Comparison of ENCODE assay signal across 8 cellular contexts in the genomic region with DNA sequence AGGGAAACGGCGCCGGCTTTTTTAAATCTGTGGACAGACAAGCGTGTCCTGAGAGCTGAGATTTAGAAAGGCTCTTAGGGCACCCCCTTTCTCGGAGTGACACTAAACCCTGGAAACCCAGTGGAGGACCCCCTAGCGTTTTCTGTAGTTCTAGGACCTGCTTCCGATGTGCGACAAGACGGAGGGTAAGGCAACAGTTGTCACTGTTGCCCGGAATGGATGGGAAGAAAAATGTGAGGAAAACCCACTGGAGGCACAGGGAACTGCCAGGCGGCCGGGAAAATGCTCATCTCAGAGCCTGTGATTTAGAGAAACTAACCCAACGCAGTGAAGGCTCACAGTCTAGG. TPM values are rescaled to one million over a fixed set of nuclear protein-coding genes. Genes with fewer than 3 reads are reported as not detected.
A peak's percentile ranks its signal among the peaks of the same experiment; 100 is the strongest.
DNase-seq lines count a peak whose midpoint lies in the region; ATAC-seq and TF ChIP-seq lines count a peak whose summit lies in the region.

No MANE protein-coding gene starts in this region.

- peak; percentile 45 for ATAC-seq in foreskin keratinocyte
- no peak for ATAC-seq in HG02642 (IDR thresholded peaks at IDR 0.05; ENCODE audit: poor library complexity, unreplicated experiment)

- peaks cover 11 to 66% (median 26%) of the 10 kb centered on the region in 4 donors for H3K36me3 ChIP-seq in sigmoid colon

- TF ChIP-seq CTCF in foreskin keratinocyte (conservative IDR thresholded peaks at IDR 0.05) (no peak), sigmoid colon (IDR thresholded peaks at IDR 0.05) (peak; percentile 26 to 43 (median 34))

- no peak for TF ChIP-seq EP300 in sigmoid colon (IDR thresholded peaks at IDR 0.05)

- no peak for TF ChIP-seq POLR2A in sigmoid colon (IDR thresholded peaks at IDR 0.05)

- WGBS in sigmoid colon, 2 donors: 1 to 4% methylated on average over 13 of the region's 13 CpGs

- intact Hi-C loops in sigmoid colon (cut with DNase I): loop anchor here (1.0 to 5.0 kb wide), 4 partner anchors 10 to 140 kb away; a partner anchor contains a TSS

- peak overlapping the region; percentile 86 to 98 (median 94) for H3K4me3 Mint-ChIP-seq in IgD-negative memory B cell

- H3K27ac Mint-ChIP-seq in IgD-negative memory B cell: peak overlapping the region; percentile 80 to 91 (median 88)

- H3K27me3 ChIP-seq in foreskin keratinocyte (no peaks in the 10 kb centered on the region), sigmoid colon (no peaks in the 10 kb centered on the region)

- peak; percentile 38 for DNase-seq in Daoy (ENCODE audit: low read depth)
- DNase-seq in SW480 (ENCODE audit: low spot score): peak; percentile 84
- no peak for DNase-seq in foreskin keratinocyte
- DNase-seq in sigmoid colon: no peak
- no peak for DNase-seq in stimulated activated naive CD4-positive, alpha-beta T cell treated with Interleukin-2 at 50 U/mL for 16 hours (lab: John Stamatoyannopoulos, UW)
- no peak for DNase-seq in NCI-H128 (lab: John Stamatoyannopoulos, UW; ENCODE audit: unreplicated experiment)

- no peaks in the 10 kb centered on the region for H3K27me3 Mint-ChIP-seq in IgD-negative memory B cell

- peak overlapping the region; percentile 60 to 82 (median 79) for H3K4me3 ChIP-seq in sigmoid colon

- H3K9me3 ChIP-seq in sigmoid colon: no peaks in the 10 kb centered on the region

- peaks cover 10% of the 10 kb centered on the region for H3K36me3 Mint-ChIP-seq in IgD-negative memory B cell

- H3K4me1 Mint-ChIP-seq in IgD-negative memory B cell: peaks cover 25 to 38% (median 38%) of the 10 kb centered on the region in 3 donors

- no peaks in the 10 kb centered on the region for H3K9me3 Mint-ChIP-seq in IgD-negative memory B cell

- H3K4me1 ChIP-seq in foreskin keratinocyte (peaks cover 33% of the 10 kb centered on the region), sigmoid colon (peaks cover 0 to 46% (median 42%) of the 10 kb centered on the region in 4 donors)

- H3K27ac ChIP-seq in foreskin keratinocyte: peak overlapping the region; percentile 60
- H3K27ac ChIP-seq in sigmoid colon: peak overlapping the region; percentile 88 to 94 (median 92)

RNA-seq across cellular contexts. Expression of a gene that starts 0.6 kb away (rescaled TPM):
- total RNA-seq in Daoy (2014; rRNA removed; shearing (Covaris generic)): 26.1 and 44.4 TPM in 2 replicates
- polyA plus RNA-seq in IgD-negative memory B cell: 103 TPM
- 57.0 and 58.0 TPM in 2 replicates for total RNA-seq in foreskin keratinocyte
- 89.9 and 91.1 TPM in 2 replicates for polyA plus RNA-seq in foreskin keratinocyte
- 10 to 100 TPM; 28.5 to 57.4 (median 40.1) TPM for total RNA-seq in sigmoid colon
- 100 to 1,000 TPM in 2 of 3 donors, 10 to 100 TPM in 1; 62.2 to 110 (median 103) TPM for polyA plus RNA-seq in sigmoid colon

RNA-seq across cellular contexts. Expression of a gene that starts 9.9 kb away (rescaled TPM):
- 85.1 and 128 TPM in 2 replicates for total RNA-seq in Daoy (2014; rRNA removed; shearing (Covaris generic))
- polyA plus RNA-seq in IgD-negative memory B cell (36.5 TPM), foreskin keratinocyte (39.6 and 49.8 TPM in 2 replicates), sigmoid colon (100 to 1,000 TPM in 2 of 3 donors, 10 to 100 TPM in 1; 61.7 to 189 (median 108) TPM)
- total RNA-seq in foreskin keratinocyte (83.8 and 90.7 TPM in 2 replicates), sigmoid colon (10 to 100 TPM; 27.4 to 43.9 (median 40.2) TPM)

RNA-seq across cellular contexts. Expression of a gene that starts 13.5 kb away (rescaled TPM):
- not detected in 2 replicates for total RNA-seq in Daoy (2014; rRNA removed; shearing (Covaris generic))
- polyA plus RNA-seq in IgD-negative memory B cell: 7.8 TPM
- not detected in 2 replicates for total RNA-seq in foreskin keratinocyte
- not detected in 2 replicates for polyA plus RNA-seq in foreskin keratinocyte
- under 1 TPM in 2 of 4 donors, not detected in 2; 0.14 to 0.16 TPM for total RNA-seq in sigmoid colon
- polyA plus RNA-seq in sigmoid colon: under 1 TPM in 2 of 3 donors, not detected in 1; 0.03 to 0.60 TPM

RNA-seq across cellular contexts. Expression of a gene that starts 25.6 kb away (rescaled TPM):
- total RNA-seq in Daoy (2014; rRNA removed; shearing (Covaris generic)): 82.4 and 127 TPM in 2 replicates
- polyA plus RNA-seq in IgD-negative memory B cell (34.7 TPM), foreskin keratinocyte (195 and 213 TPM in 2 replicates), sigmoid colon (100 to 1,000 TPM; 127 to 312 (median 293) TPM)
- total RNA-seq in foreskin keratinocyte (123 and 140 TPM in 2 replicates), sigmoid colon (100 to 1,000 TPM in 3 of 4 donors, 10 to 100 TPM in 1; 93.9 to 144 (median 119) TPM)

RNA-seq across cellular contexts. Expression of a gene that starts 51.6 kb away (rescaled TPM):
- 33.6 and 40.3 TPM in 2 replicates for total RNA-seq in Daoy (2014; rRNA removed; shearing (Covaris generic))
- 79.6 TPM for polyA plus RNA-seq in IgD-negative memory B cell
- total RNA-seq in foreskin keratinocyte: 53.7 and 64.4 TPM in 2 replicates
- polyA plus RNA-seq in foreskin keratinocyte: 45.9 and 51.7 TPM in 2 replicates
- total RNA-seq in sigmoid colon: 10 to 100 TPM; 36.3 to 53.2 (median 43.7) TPM
- polyA plus RNA-seq in sigmoid colon: 10 to 100 TPM; 22.7 to 43.6 (median 27.6) TPM

Comparison
In these comparisons a context has a peak if more than half of its experiments do, and no peak if none do; other contexts are left out.
1. DNase-seq: peak in Daoy (single experiment) and SW480 (single experiment); none in foreskin keratinocyte (0 of 2), sigmoid colon (single experiment), stimulated activated naive CD4-positive, alpha-beta T cell treated with Interleukin-2 at 50 U/mL for 16 hours (single experiment) and NCI-H128 (single experiment).